In the genomic region with DNA sequence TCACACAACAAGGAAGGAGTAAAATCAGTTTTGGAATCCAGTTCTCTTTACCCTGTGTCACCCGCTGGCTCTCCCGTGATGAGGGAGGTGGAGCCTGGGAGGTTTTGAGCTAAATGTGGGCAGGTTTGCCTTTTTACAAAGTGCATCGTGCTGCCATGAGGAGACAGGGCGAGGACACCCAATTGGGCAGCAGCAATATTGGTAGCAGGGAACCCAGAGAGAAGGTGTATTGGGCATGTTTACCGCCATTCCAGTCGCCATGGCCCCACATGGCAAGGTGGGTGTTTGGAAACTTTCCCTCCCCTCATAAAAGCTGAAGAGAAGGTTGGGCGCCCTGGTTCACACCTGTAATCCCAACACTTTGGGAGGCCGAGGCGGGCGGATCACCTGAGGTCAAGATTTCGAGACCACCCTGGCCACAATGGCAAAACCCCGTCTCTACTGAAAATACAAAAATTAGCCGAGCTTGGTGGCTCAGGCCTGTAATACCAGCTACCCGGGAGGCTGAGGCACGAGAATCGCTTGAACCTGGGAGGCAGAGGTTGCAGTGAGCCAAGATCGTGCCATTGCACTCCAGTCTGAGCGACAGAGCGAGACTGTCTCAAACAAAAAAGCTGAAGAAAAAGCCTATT, we compare ENCODE assay signal across 8 cellular contexts. TPM values are rescaled to one million over a fixed set of nuclear protein-coding genes. Genes with fewer than 3 reads are reported as not detected.
A peak's percentile ranks its signal among the peaks of the same experiment; 100 is the strongest.
DNase-seq lines count a peak whose midpoint lies in the region; ATAC-seq and TF ChIP-seq lines count a peak whose summit lies in the region.

No MANE protein-coding gene starts in this region.

- peak overlapping the region; percentile 51 to 64 for H3K4me3 ChIP-seq in HCT116 (replicated peaks in 1 of 2; ENCODE audit: low read depth in 1 of 2, low read length in 2 of 2)
- H3K4me3 ChIP-seq in skin epidermis: peak overlapping the region; percentile 22 to 41 (median 26)

- intact Hi-C loops in HCT116 (cut with micrococcal nuclease): no loop called here

- no peaks in the 10 kb centered on the region for H3K9me2 ChIP-seq in HCT116 (ENCODE audit: insufficient read depth)

- H3K79me2 ChIP-seq in HCT116 (ENCODE audit: insufficient read depth, low read length): peaks cover 15% of the 10 kb centered on the region

- TF ChIP-seq POLR2A in HCT116 (IDR thresholded peaks at IDR 0.05; ENCODE audit: borderline replicate concordance, extremely low read depth, insufficient read depth, insufficient read length): no peak

- H3K27ac Mint-ChIP-seq in WTC11: peak overlapping the region; percentile 91
- H3K27ac Mint-ChIP-seq in glutamatergic neuron (ENCODE audit: unreplicated experiment): peak overlapping the region; percentile 15

- peak overlapping the region; percentile 55 for H3K27ac ChIP-seq in HCT116 (ENCODE audit: low read depth, low read length)
- peak overlapping the region in 15 of 21 experiments; percentile 1 to 83 (median 59) for H3K27ac ChIP-seq in skin epidermis

- BruUV-seq in HCT116 (replicated peaks; lab: Mats Ljungman, UMichigan): TSS peak; percentile 82

- H3K36me3 Mint-ChIP-seq in WTC11 (no peaks in the 10 kb centered on the region), glutamatergic neuron (ENCODE audit: unreplicated experiment) (no peaks in the 10 kb centered on the region)

- no peak for ATAC-seq in HCT116
- ATAC-seq in WTC11: no peak
- ATAC-seq in GM21723 (IDR thresholded peaks at IDR 0.05; ENCODE audit: unreplicated experiment): no peak
- no peak for ATAC-seq in GM18867 (IDR thresholded peaks at IDR 0.05; ENCODE audit: unreplicated experiment)

- no peak for TF ChIP-seq RAD21 in HCT116 (IDR thresholded peaks at IDR 0.05; ENCODE audit: low read depth)

- no peak overlapping the region for H2AFZ ChIP-seq in HCT116 (ENCODE audit: low read depth, low read length, poor library complexity, severe bottlenecking)

- H3K4me3 Mint-ChIP-seq in WTC11: peak overlapping the region; percentile 98
- peak overlapping the region; percentile 91 for H3K4me3 Mint-ChIP-seq in glutamatergic neuron (ENCODE audit: unreplicated experiment)

- POLR2A ChIA-PET in HCT116 (lab: Charles Lee): interaction anchor here (0.9 to 2.5 kb wide), 10 partner anchors 10 to 74 kb away, joined by 3 to 11 read pairs (median 4); partner anchors contain the start of genes CEBPB and PEDS1
- POLR2A ChIA-PET in WTC11 (lab: Charles Lee): interaction anchor here (1.2 to 2.0 kb wide), 4 partner anchors 10 to 56 kb away, joined by 4 to 8 read pairs (median 5); no protein-coding TSS in a partner anchor

- H3K4me1 Mint-ChIP-seq in WTC11 (peaks cover 37% of the 10 kb centered on the region), glutamatergic neuron (ENCODE audit: low read depth, unreplicated experiment) (peaks cover 22% of the 10 kb centered on the region)

- peak overlapping the region; percentile 68 for H3K9ac ChIP-seq in HCT116 (ENCODE audit: low read length)

- no peaks in the 10 kb centered on the region for H3K36me3 ChIP-seq in HCT116 (ENCODE audit: control insufficient read depth in 1 of 2, insufficient read depth in 2 of 2, low read length in 2 of 2)

- RAD21 ChIA-PET in HCT116 (lab: Charles Lee; ENCODE audit: low non-redundant PET in 1 of 2, low total read pairs in 2 of 2, uncharacterized antibody in 2 of 2, unreplicated experiment in 2 of 2): interaction anchor here (0.6 to 1.3 kb wide), 3 partner anchors 50 to 402 kb away, joined by 3 read pairs; no protein-coding TSS in a partner anchor

- H4K20me1 ChIP-seq in HCT116 (ENCODE audit: insufficient read depth): no peaks in the 10 kb centered on the region

- H3K9me3 ChIP-seq in HCT116 (ENCODE audit: control insufficient read depth in 1 of 2, insufficient read depth in 1 of 2, low read depth in 1 of 2, low read length in 2 of 2): no peaks in the 10 kb centered on the region

- H3K27me3 Mint-ChIP-seq in WTC11 (ENCODE audit: low read depth): 0 out of 2 replicates have a peak, but pooled peaks cover 2% of the 10 kb centered on the region
- no peaks in the 10 kb centered on the region for H3K27me3 Mint-ChIP-seq in glutamatergic neuron (ENCODE audit: unreplicated experiment)

- TF ChIP-seq CTCF in HCT116 (IDR thresholded peaks at IDR 0.05 in 2 of 3, conservative IDR thresholded peaks at IDR 0.05 in 1 of 3; ENCODE audit: borderline replicate concordance in 1 of 3, insufficient read depth in 1 of 3, low read depth in 2 of 3, low read length in 2 of 3): no peak
- no peak for TF ChIP-seq CTCF in WTC11 (IDR thresholded peaks at IDR 0.05)
- no peak for TF ChIP-seq CTCF in glutamatergic neuron (IDR thresholded peaks at IDR 0.05; ENCODE audit: partially characterized antibody, unreplicated experiment)

- H3K4me1 ChIP-seq in HCT116 (ENCODE audit: control insufficient read depth in 1 of 2, insufficient read depth in 2 of 2, low read length in 2 of 2): peaks cover 17 to 39% of the 10 kb centered on the region in 2 experiments

- DNase-seq in HCT116 (ENCODE audit: low read depth, low spot score) (no peak), WTC11 (ENCODE audit: low spot score) (no peak), glutamatergic neuron (no peak)
- no peak for DNase-seq in effector CD8-positive, alpha-beta T cell (lab: John Stamatoyannopoulos, UW)
- no peak for DNase-seq in effector CD4-positive, alpha-beta T cell

- no peaks in the 10 kb centered on the region for H3K9me3 Mint-ChIP-seq in WTC11
- peaks cover 2% of the 10 kb centered on the region for H3K9me3 Mint-ChIP-seq in glutamatergic neuron (ENCODE audit: unreplicated experiment)

- H3K27me3 ChIP-seq in HCT116 (ENCODE audit: insufficient read depth, low read length): no peaks in the 10 kb centered on the region

- CTCF ChIA-PET in HCT116 (lab: Charles Lee): interaction anchor here (1.0 to 2.7 kb wide), 11 partner anchors 17 to 137 kb away, joined by 3 to 9 read pairs (median 5); partner anchors contain the start of gene PEDS1
- CTCF ChIA-PET in WTC11 (lab: Charles Lee): interaction anchor here (0.9 to 2.8 kb wide), 18 partner anchors 10 to 348 kb away, joined by 3 to 27 read pairs (median 6); partner anchors contain the start of genes CEBPB and PEDS1

- H3K4me2 ChIP-seq in HCT116 (ENCODE audit: low read length): peak overlapping the region; percentile 94

TF ChIP-seq in HCT116, 20 proteins besides CTCF, POLR2A, EP300 and RAD21 (continues in another document):
- TF ChIP-seq ZFX (IDR thresholded peaks at IDR 0.05) (no peak), EZH2phosphoT487 (IDR thresholded peaks at IDR 0.05; ENCODE audit: borderline replicate concordance) (no peak), ELF1 (IDR thresholded peaks at IDR 0.05; ENCODE audit: borderline replicate concordance, low read depth) (no peak), CBX3 (IDR thresholded peaks at IDR 0.05; ENCODE audit: low read depth) (no peak), SP1 (IDR thresholded peaks at IDR 0.05; ENCODE audit: low read depth) (no peak), EGR1 (IDR thresholded peaks at IDR 0.05; ENCODE audit: low read depth) (no peak), SIN3A (IDR thresholded peaks at IDR 0.05; ENCODE audit: low read depth) (no peak), FOSL1 (IDR thresholded peaks at IDR 0.05; ENCODE audit: low read depth) (no peak), JUND (IDR thresholded peaks at IDR 0.05) (no peak)

TF ChIP-seq in WTC11, 78 proteins besides CTCF, POLR2A, EP300 and RAD21 (continues in another document):
- no peak for TF ChIP-seq NR1H2 (CRISPR knock-in tag; IDR thresholded peaks at IDR 0.05)
- TF ChIP-seq ATF2 (CRISPR knock-in tag; IDR thresholded peaks at IDR 0.05; ENCODE audit: borderline replicate concordance, low read depth): no peak
- TF ChIP-seq SMAD4 (CRISPR knock-in tag; IDR thresholded peaks at IDR 0.05): no peak
- TF ChIP-seq OVOL2 (CRISPR knock-in tag; IDR thresholded peaks at IDR 0.05; ENCODE audit: borderline replicate concordance): no peak
- TF ChIP-seq, protein P1, sequence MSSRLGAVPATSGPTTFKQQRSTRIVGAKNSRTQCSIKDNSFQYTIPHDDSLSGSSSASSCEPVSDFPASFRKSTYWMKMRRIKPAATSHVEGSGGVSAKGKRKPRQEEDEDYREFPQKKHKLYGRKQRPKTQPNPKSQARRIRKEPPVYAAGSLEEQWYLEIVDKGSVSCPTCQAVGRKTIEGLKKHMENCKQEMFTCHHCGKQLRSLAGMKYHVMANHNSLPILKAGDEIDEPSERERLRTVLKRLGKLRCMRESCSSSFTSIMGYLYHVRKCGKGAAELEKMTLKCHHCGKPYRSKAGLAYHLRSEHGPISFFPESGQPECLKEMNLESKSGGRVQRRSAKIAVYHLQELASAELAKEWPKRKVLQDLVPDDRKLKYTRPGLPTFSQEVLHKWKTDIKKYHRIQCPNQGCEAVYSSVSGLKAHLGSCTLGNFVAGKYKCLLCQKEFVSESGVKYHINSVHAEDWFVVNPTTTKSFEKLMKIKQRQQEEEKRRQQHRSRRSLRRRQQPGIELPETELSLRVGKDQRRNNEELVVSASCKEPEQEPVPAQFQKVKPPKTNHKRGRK (CRISPR knock-in tag; IDR thresholded peaks at IDR 0.05; ENCODE audit: borderline replicate concordance): no peak
- TF ChIP-seq ZNF121 (CRISPR knock-in tag; IDR thresholded peaks at IDR 0.05): no peak
- no peak for TF ChIP-seq ESRRA (CRISPR knock-in tag; IDR thresholded peaks at IDR 0.05; ENCODE audit: borderline replicate concordance)
- TF ChIP-seq GRHL2 (CRISPR knock-in tag; IDR thresholded peaks at IDR 0.05; ENCODE audit: insufficient replicate concordance, severe bottlenecking): no peak

RNA-seq across cellular contexts. Expression of gene UBE2V1, which starts 3.5 kb away (rescaled TPM):
- total RNA-seq in HCT116 (2021; ENCODE audit: unreplicated experiment) (114 TPM), WTC11 (2021) (132 to 146 TPM (median 144 TPM) in 3 replicates), glutamatergic neuron (ENCODE audit: unreplicated experiment) (149 TPM)
- 69.3 and 94.4 TPM in 2 replicates for polyA plus RNA-seq in HCT116 (2012)

RNA-seq across cellular contexts. Expression of gene PEDS1, which starts 37.0 kb away (rescaled TPM):
- total RNA-seq in HCT116 (2021; ENCODE audit: unreplicated experiment) (31.9 TPM), WTC11 (2021) (35.0 to 36.7 TPM (median 35.6 TPM) in 3 replicates), glutamatergic neuron (ENCODE audit: unreplicated experiment) (29.3 TPM)
- polyA plus RNA-seq in HCT116 (2012): 43.0 and 49.4 TPM in 2 replicates
